8 cellular contexts compared by ENCODE assay signal in the genomic region with DNA sequence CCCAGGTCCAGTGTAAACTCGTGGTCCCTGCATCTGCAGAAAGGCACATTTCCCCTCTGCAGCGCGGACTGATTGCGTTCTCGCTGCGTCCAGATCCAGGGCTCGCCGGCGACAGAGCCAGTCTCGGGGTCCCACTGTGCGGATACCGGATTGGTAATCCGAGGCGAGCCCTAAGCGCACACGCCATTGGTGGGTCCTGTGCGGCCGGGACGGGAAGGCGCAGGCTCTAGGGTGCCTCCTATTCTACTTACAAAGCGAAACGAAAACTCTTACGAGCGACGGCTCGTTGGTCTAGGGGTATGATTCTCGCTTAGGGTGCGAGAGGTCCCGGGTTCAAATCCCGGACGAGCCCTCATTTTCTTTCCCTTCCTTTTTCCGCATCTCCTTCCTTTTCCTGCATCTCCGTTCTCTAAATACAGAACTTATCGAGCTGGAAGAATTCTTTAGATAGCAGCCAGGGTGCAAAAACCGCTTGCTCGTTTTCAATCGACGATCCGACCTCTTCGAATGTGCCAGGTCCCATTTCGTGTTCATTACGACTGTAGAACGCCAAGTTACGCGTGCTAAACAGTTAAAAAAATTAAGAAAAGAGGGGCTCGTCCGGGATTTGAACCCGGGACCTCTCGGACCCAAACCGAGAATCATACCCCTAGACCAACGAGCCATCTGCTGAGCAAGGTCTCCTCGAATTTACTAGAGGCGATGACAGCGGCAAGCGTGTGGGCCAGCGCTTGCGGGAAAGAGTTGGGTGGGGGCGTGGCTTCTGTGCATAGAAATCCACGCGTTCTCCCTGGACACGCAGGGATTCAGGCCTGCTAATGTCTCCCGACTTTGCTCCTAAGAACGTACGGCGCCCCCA. TPM values are rescaled to one million over a fixed set of nuclear protein-coding genes. Genes with fewer than 3 reads are reported as not detected.
DNase-seq lines count a peak whose midpoint lies in the region; ATAC-seq and TF ChIP-seq lines count a peak whose summit lies in the region.

No MANE protein-coding gene starts in this region.

- no peak overlapping the region for H3K27ac ChIP-seq in foreskin keratinocyte

- in situ Hi-C loops in G401 (cut with HindIII; ENCODE audit: low sequenced_read_pairs) = no loop called here

- peaks cover 52% of the 10 kb centered on the region for H3K4me1 ChIP-seq in Loucy (ENCODE audit: insufficient read depth, low read length, poor library complexity, severe bottlenecking)
- H3K4me1 ChIP-seq in foreskin keratinocyte = no peaks in the 10 kb centered on the region

- no peaks in the 10 kb centered on the region for H3K9me3 Mint-ChIP-seq in neural crest cell
- no peaks in the 10 kb centered on the region for H3K9me3 Mint-ChIP-seq in stimulated activated naive CD8-positive, alpha-beta T cell treated with anti-CD3 and anti-CD28 coated beads, Interleukin-15, amount 100 ng/mL, for 72 hours

- ATAC-seq in foreskin keratinocyte = peak; percentile 80
- peak; percentile 86 for ATAC-seq in stimulated activated naive CD8-positive, alpha-beta T cell treated with anti-CD3 and anti-CD28 coated beads, Interleukin-15, amount 100 ng/mL, for 72 hours

- H3K4me3 ChIP-seq in H7 (ENCODE audit: insufficient read depth, low read depth, low read length) = peak overlapping the region; percentile 77
- peak overlapping the region; percentile 93 for H3K4me3 ChIP-seq in Loucy (ENCODE audit: low read length, poor library complexity, severe bottlenecking)

- peak overlapping the region; percentile 95 for H3K27ac Mint-ChIP-seq in neural crest cell (ENCODE audit: unreplicated experiment)
- H3K27ac Mint-ChIP-seq in stimulated activated naive CD8-positive, alpha-beta T cell treated with anti-CD3 and anti-CD28 coated beads, Interleukin-15, amount 100 ng/mL, for 72 hours = peak overlapping the region; percentile 96 to 100

- peak overlapping the region; percentile 76 for H3K9ac ChIP-seq in Loucy (ENCODE audit: low read depth, low read length, poor library complexity, severe bottlenecking)

- H3K4me3 Mint-ChIP-seq in neural crest cell = peak overlapping the region; percentile 92
- H3K4me3 Mint-ChIP-seq in stimulated activated naive CD8-positive, alpha-beta T cell treated with anti-CD3 and anti-CD28 coated beads, Interleukin-15, amount 100 ng/mL, for 72 hours = peak overlapping the region; percentile 88 to 99

- peaks cover 3% of the 10 kb centered on the region for H3K36me3 Mint-ChIP-seq in neural crest cell (ENCODE audit: low read depth)

- peaks cover 21% of the 10 kb centered on the region for H3K4me1 Mint-ChIP-seq in neural crest cell
- peaks cover 67% of the 10 kb centered on the region for H3K4me1 Mint-ChIP-seq in stimulated activated naive CD8-positive, alpha-beta T cell treated with anti-CD3 and anti-CD28 coated beads, Interleukin-15, amount 100 ng/mL, for 72 hours

- H3K9me2 ChIP-seq in Loucy (replicated peaks; ENCODE audit: low read depth, low read length) = no peaks in the 10 kb centered on the region

- no peaks in the 10 kb centered on the region for H4K20me1 ChIP-seq in Loucy (ENCODE audit: insufficient read depth, low read length, poor library complexity, severe bottlenecking)

- H3K27me3 Mint-ChIP-seq in neural crest cell (ENCODE audit: low read depth) = peaks cover 26% of the 10 kb centered on the region
- peaks cover 11% of the 10 kb centered on the region for H3K27me3 Mint-ChIP-seq in stimulated activated naive CD8-positive, alpha-beta T cell treated with anti-CD3 and anti-CD28 coated beads, Interleukin-15, amount 100 ng/mL, for 72 hours

- H3F3A ChIP-seq in Loucy (ENCODE audit: low read depth) = peaks cover 7% of the 10 kb centered on the region

- peak overlapping the region; percentile 89 for H3K4me2 ChIP-seq in Loucy (ENCODE audit: low read depth, low read length, poor library complexity, severe bottlenecking)

- H2AFZ ChIP-seq in Loucy (ENCODE audit: low read length) = peak overlapping the region; percentile 99

- H3K36me3 ChIP-seq in H7 (replicated peaks; ENCODE audit: control insufficient read depth, insufficient read depth, low read length) (no peaks in the 10 kb centered on the region), Loucy (ENCODE audit: insufficient read depth, low read length) (no peaks in the 10 kb centered on the region)

- DNase-seq in G401 (ENCODE audit: low spot score) = peak; percentile 97
- peak; percentile 99 for DNase-seq in H7
- DNase-seq in SHP77 treated with DMSO at 0.1 percent for 48 hours (lab: John Stamatoyannopoulos, UW) = peak; percentile 93
- peak; percentile 86 for DNase-seq in activated gamma-delta T cell treated with Interleukin-2 at 50 U/mL for 16 hours
- peak; percentile 70 to 87 for DNase-seq in foreskin keratinocyte
- DNase-seq in neural crest cell (ENCODE audit: low read depth, low spot score) = peak; percentile 96
- DNase-seq in stimulated activated naive CD8-positive, alpha-beta T cell treated with anti-CD3 and anti-CD28 coated beads, Interleukin-15, amount 100 ng/mL, for 72 hours = peak; percentile 93 to 95

- H3K79me2 ChIP-seq in Loucy (ENCODE audit: insufficient read depth, low read length) = no peaks in the 10 kb centered on the region

- H3K9me3 ChIP-seq in Loucy (ENCODE audit: insufficient read depth, low read depth, low read length) = no peaks in the 10 kb centered on the region

- no peaks in the 10 kb centered on the region for H3K27me3 ChIP-seq in H7 (ENCODE audit: control insufficient read depth, insufficient read depth, low read length)
- H3K27me3 ChIP-seq in Loucy (ENCODE audit: insufficient read depth, low read length, poor library complexity, severe bottlenecking) = no peaks in the 10 kb centered on the region
- H3K27me3 ChIP-seq in foreskin keratinocyte = peaks cover 10% of the 10 kb centered on the region

- TF ChIP-seq CTCF in Loucy (conservative IDR thresholded peaks at IDR 0.05; ENCODE audit: low read length) (no peak), foreskin keratinocyte (conservative IDR thresholded peaks at IDR 0.05) (no peak), neural crest cell (conservative IDR thresholded peaks at IDR 0.05) (no peak)

RNA-seq across cellular contexts. Expression of gene WNT11, which starts 29.2 kb away (rescaled TPM):
- 20.5 and 21.6 TPM in 2 replicates for total RNA-seq in G401 (2014; rRNA removed; shearing (Covaris generic))
- total RNA-seq in H7 (2014; rRNA removed; shearing (Covaris generic)) = 1.0 and 1.2 TPM in 2 replicates
- 0.07 TPM in 2 replicates for total RNA-seq in foreskin keratinocyte
- 0.06 and 0.07 TPM in 2 replicates for polyA plus RNA-seq in foreskin keratinocyte
- total RNA-seq in neural crest cell = 0.16 and 0.19 TPM in 2 replicates
